Comparison of ENCODE assay signal across 5 cellular contexts in genomic region chr12:75541-75940, GRCh38. TPM values are rescaled to one million over a fixed set of nuclear protein-coding genes. Genes with fewer than 3 reads are reported as not detected.
"Had no signal": no experiment of that assay in that cellular context is flagged by ENCODE, and none has a peak within 500 bp of the region (broad histone marks: within the 10 kb centered on the region; RNA-seq: fewer than 3 reads in every experiment).

No MANE protein-coding gene starts in this region.

RNA-seq across cellular contexts. Expression of gene IQSEC3, which starts 9.0 kb away (rescaled TPM):
- total RNA-seq: HepG2, HT-29, HT1080, IMR-90 had no signal
- polyA plus RNA-seq: HepG2, IgD-negative memory B cell had no signal
